1 cellular context compared by ENCODE assay signal in the genomic region with DNA sequence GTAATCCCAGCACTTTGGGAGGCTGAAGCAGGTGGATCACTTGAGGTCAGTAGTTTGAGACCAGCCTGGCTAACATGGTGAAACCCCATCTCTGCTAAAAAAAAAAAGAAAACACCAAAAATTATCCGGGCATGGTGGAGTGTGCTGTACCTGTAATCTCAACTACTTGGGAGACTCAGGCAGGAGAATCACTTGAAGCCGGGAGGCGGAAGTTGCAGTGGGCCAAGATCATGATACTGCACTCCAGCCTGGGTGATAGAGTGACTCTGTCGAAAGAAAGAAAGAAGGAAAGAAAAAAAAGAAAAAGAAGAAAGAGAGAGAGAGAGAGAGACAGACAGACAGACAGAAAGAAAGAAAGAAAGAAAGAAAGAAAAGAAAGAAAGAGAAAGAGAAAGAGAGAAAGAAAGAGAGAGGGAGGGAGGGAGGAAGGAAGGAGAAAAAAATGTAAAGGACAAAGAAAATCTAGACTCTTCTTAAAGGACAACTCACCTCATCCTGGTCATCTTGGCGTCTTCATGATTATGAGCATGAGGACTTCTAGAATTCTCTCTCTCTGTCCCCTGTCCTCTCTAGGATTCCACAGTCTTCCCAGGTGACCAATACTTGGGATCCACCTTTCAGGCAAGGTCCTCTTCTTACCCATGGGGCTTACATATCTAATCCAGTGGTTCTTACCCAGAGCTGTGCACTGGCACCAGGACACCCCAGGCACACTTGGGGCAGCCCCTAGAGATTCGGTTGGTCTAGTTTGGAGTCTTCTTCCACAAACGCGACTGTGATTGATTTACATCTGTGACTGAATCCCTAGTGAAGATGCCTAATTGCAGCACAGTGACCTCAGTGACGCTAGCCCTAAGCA.
TF ChIP-seq lines count a peak whose summit lies in the region.

No MANE protein-coding gene starts in this region.

TF ChIP-seq in K562, 482 proteins besides CTCF, POLR2A, EP300 and RAD21 (continued from another document and continues in another):
- TF ChIP-seq, protein P1, sequence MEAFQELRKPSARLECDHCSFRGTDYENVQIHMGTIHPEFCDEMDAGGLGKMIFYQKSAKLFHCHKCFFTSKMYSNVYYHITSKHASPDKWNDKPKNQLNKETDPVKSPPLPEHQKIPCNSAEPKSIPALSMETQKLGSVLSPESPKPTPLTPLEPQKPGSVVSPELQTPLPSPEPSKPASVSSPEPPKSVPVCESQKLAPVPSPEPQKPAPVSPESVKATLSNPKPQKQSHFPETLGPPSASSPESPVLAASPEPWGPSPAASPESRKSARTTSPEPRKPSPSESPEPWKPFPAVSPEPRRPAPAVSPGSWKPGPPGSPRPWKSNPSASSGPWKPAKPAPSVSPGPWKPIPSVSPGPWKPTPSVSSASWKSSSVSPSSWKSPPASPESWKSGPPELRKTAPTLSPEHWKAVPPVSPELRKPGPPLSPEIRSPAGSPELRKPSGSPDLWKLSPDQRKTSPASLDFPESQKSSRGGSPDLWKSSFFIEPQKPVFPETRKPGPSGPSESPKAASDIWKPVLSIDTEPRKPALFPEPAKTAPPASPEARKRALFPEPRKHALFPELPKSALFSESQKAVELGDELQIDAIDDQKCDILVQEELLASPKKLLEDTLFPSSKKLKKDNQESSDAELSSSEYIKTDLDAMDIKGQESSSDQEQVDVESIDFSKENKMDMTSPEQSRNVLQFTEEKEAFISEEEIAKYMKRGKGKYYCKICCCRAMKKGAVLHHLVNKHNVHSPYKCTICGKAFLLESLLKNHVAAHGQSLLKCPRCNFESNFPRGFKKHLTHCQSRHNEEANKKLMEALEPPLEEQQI (IDR thresholded peaks at IDR 0.05), result no peak
- TF ChIP-seq CC2D1A (IDR thresholded peaks at IDR 0.05) (peak; percentile 51; the same call in 1 of the 2 replicates), HMBOX1 (IDR thresholded peaks at IDR 0.05) (no peak), ETV6 (IDR thresholded peaks at IDR 0.05; ENCODE audit: borderline replicate concordance in 1 of 2, low read depth in 2 of 2, low read length in 1 of 2) (no peak), ETV6 (CRISPR knock-in tag; IDR thresholded peaks at IDR 0.05; ENCODE audit: borderline replicate concordance) (no peak), ZNF140 (CRISPR knock-in tag; IDR thresholded peaks at IDR 0.05) (no peak), ZNF175 (CRISPR knock-in tag; IDR thresholded peaks at IDR 0.05; ENCODE audit: low read depth) (no peak), MXI1 (IDR thresholded peaks at IDR 0.05; ENCODE audit: low read depth, low read length) (no peak), ZNF263 (CRISPR knock-in tag; IDR thresholded peaks at IDR 0.05; ENCODE audit: borderline replicate concordance) (0 out of 2 replicates have a peak, but pooled peaks have one; percentile 45), CBFA2T3 (IDR thresholded peaks at IDR 0.05) (no peak), ZNF644 (tag; IDR thresholded peaks at IDR 0.05; ENCODE audit: low read depth) (no peak), NFE2 (IDR thresholded peaks at IDR 0.05; ENCODE audit: low read depth) (no peak), ZBTB40 (IDR thresholded peaks at IDR 0.05) (no peak), ZBTB40 (CRISPR knock-in tag; IDR thresholded peaks at IDR 0.05) (no peak), CREB5 (CRISPR knock-in tag; IDR thresholded peaks at IDR 0.05) (no peak), TCFL5 (CRISPR knock-in tag; conservative IDR thresholded peaks at IDR 0.05) (no peak), EP400 (IDR thresholded peaks at IDR 0.05) (no peak), AFF1 (IDR thresholded peaks at IDR 0.05; ENCODE audit: low read depth in 1 of 2, partially characterized antibody in 2 of 2) (peak in 1 of 2 experiments; percentile 68), UBTF (IDR thresholded peaks at IDR 0.05; ENCODE audit: borderline replicate concordance in 1 of 2, low read depth in 2 of 2, low read length in 2 of 2) (no peak), TEAD1 (CRISPR knock-in tag; IDR thresholded peaks at IDR 0.05) (0 out of 4 replicates have a peak, but pooled peaks of 1 of the 2 experiments have one; percentile 9), SNIP1 (IDR thresholded peaks at IDR 0.05; ENCODE audit: low read depth) (no peak), MCM7 (IDR thresholded peaks at IDR 0.05) (peak in 1 of 2 experiments; percentile 74; a peak in 2 of 4 replicates), RBBP5 (IDR thresholded peaks at IDR 0.05; ENCODE audit: borderline replicate concordance, insufficient read depth, low read length, poor library complexity, severe bottlenecking) (peak; percentile 28), NCOR1 (IDR thresholded peaks at IDR 0.05) (no peak), PPARD (CRISPR knock-in tag; IDR thresholded peaks at IDR 0.05) (0 out of 2 replicates have a peak, but pooled peaks have one; percentile 7), RFX5 (IDR thresholded peaks at IDR 0.05; ENCODE audit: low read depth, low read length) (no peak), ZBTB26 (CRISPR knock-in tag; IDR thresholded peaks at IDR 0.05) (peak; percentile 93), MCM3 (IDR thresholded peaks at IDR 0.05) (no peak)
